ENCODE assay signal across 17 cellular contexts in genomic region chr7:78377532-78377931, GRCh38.
"Had no signal": no experiment of that assay in that cellular context is flagged by ENCODE, and none has a peak within 500 bp of the region (broad histone marks: within the 10 kb centered on the region; RNA-seq: fewer than 3 reads in every experiment).

No MANE protein-coding gene starts in this region.

- H3K27me3 ChIP-seq: pancreas, testis had no signal

- DNase-seq: activated CD4-positive, alpha-beta T cell treated with anti-CD3 and anti-CD28 coated beads for 4 hours; activated CD8-positive, alpha-beta memory T cell treated with anti-CD3 and anti-CD28 coated beads, Interleukin-2, amount 50 U/mL, for 4 hours; activated CD8-positive, alpha-beta T cell treated with anti-CD3 and anti-CD28 coated beads for 36 hours; activated gamma-delta T cell treated with Interleukin-2 at 50 U/mL for 16 hours; activated T-cell treated with anti-CD3 and anti-CD28 coated beads, Interleukin-2, amount 50 U/mL, for 72 hours; aorta; hippocampal formation; mesendoderm; pancreas; retina; stimulated activated CD4-positive, alpha-beta T cell treated with anti-CD3 and anti-CD28 coated beads, Interleukin-15, amount 100 ng/mL, for 24 hours; stimulated activated CD4-positive, alpha-beta T cell treated with anti-CD3 and anti-CD28 coated beads, Interleukin-4, amount 100 ng/mL, for 24 hours; stimulated activated naive CD8-positive, alpha-beta T cell treated with anti-CD3 and anti-CD28 coated beads, Interleukin-15, amount 100 ng/mL, for 72 hours; testis had no signal

- H3K36me3 ChIP-seq: pancreas had no signal

- FAIRE-seq: bronchial epithelial cell, urothelium cell line had no signal

- H3K27ac ChIP-seq: pancreas, testis, VCaP had no signal

- H3K9me3 ChIP-seq: pancreas, testis had no signal

- H3K4me3 ChIP-seq: pancreas, testis had no signal

- H3K4me1 ChIP-seq: pancreas, testis had no signal
